In genomic region chr5:41418220-41419031, GRCh38 we compare ENCODE assay signal across 18 cellular contexts.
DNase-seq lines count a peak whose midpoint lies in the region; ATAC-seq and TF ChIP-seq lines count a peak whose summit lies in the region.
"Had no signal": no experiment of that assay in that cellular context is flagged by ENCODE, and none has a peak within 500 bp of the region (broad histone marks: within the 10 kb centered on the region; RNA-seq: fewer than 3 reads in every experiment).

No MANE protein-coding gene starts in this region.

- no peak overlapping the region for H4K91ac ChIP-seq in neuronal stem cell (ENCODE audit: low read depth, low read length, poor library complexity)

- H3F3A ChIP-seq in GM23338 (replicated peaks; ENCODE audit: low read depth), result no peaks in the 10 kb centered on the region

- H3K79me1 ChIP-seq in neuronal stem cell (ENCODE audit: low read depth, low read length), result no peaks in the 10 kb centered on the region

- no peaks in the 10 kb centered on the region for H4K20me1 ChIP-seq in GM23338 (replicated peaks; ENCODE audit: insufficient read depth)

- H3K9me3 ChIP-seq in SJSA1 (replicated peaks), result no peaks in the 10 kb centered on the region
- H3K9me3 ChIP-seq in neuronal stem cell (replicated peaks in 1 of 2; ENCODE audit: control insufficient read depth in 2 of 2, insufficient read depth in 1 of 2, low read depth in 1 of 2, low read length in 2 of 2), result no peaks in the 10 kb centered on the region
- H3K9me3 ChIP-seq: right lobe of liver had no signal

- TF ChIP-seq CTCF in GM23338 (conservative IDR thresholded peaks at IDR 0.05; ENCODE audit: low read depth in 2 of 2) (no peak), foreskin fibroblast (IDR thresholded peaks at IDR 0.05; ENCODE audit: low read depth, low read length) (no peak)

- H3K27ac ChIP-seq in GM23338 (ENCODE audit: low read depth) (no peak overlapping the region), SJSA1 (peak overlapping the region; percentile 8; the same call in 1 of the 2 replicates), neuronal stem cell (replicated peaks; ENCODE audit: low read length) (no peak overlapping the region)
- H3K27ac ChIP-seq: epithelial cell of prostate, right lobe of liver had no signal

- H3K14ac ChIP-seq in neuronal stem cell (ENCODE audit: low read length), result no peak overlapping the region

- WGBS in neuronal stem cell (ENCODE audit: extremely low coverage in 2 of 2, insufficient read length in 2 of 2, insufficient replicate concordance in 1 of 2), 2 donors, result no CpG with 5 or more reads among the region's 2 CpGs

- peak; percentile 57 for DNase-seq in GM23338 (ENCODE audit: low spot score)
- DNase-seq in SJSA1 (ENCODE audit: low read depth in 1 of 2, low spot score in 2 of 2), result peak in 1 of 2 experiments; percentile 34
- DNase-seq in foreskin fibroblast, result peak; percentile 24 to 65
- no peak for DNase-seq in neuronal stem cell (ENCODE audit: low spot score)
- DNase-seq in NCI-H1417 treated with DMSO at 0.1 percent for 48 hours (lab: John Stamatoyannopoulos, UW), result no peak
- no peak for DNase-seq in DMS79 treated with DMSO at 0.1 percent for 48 hours (lab: John Stamatoyannopoulos, UW)
- no peak for DNase-seq in NK-92 treated with Interleukin-12 subunit alpha and Interleukin-12 subunit beta, amount 100 ng/mL, for 24 hours (lab: John Stamatoyannopoulos, UW)
- DNase-seq: activated naive CD4-positive, alpha-beta T cell; CD8-positive, alpha-beta T cell; naive B cell; NCI-H146; NCI-H524 treated with DMSO at 0.1 percent for 48 hours; right lobe of liver; SHP77 treated with DMSO at 0.1 percent for 48 hours had no signal

- H3K36me3 ChIP-seq in GM23338 (ENCODE audit: insufficient read depth) (no peaks in the 10 kb centered on the region), SJSA1 (no peaks in the 10 kb centered on the region), neuronal stem cell (replicated peaks in 1 of 2; ENCODE audit: control insufficient read depth in 2 of 2, insufficient read depth in 2 of 2, low read length in 2 of 2) (no peaks in the 10 kb centered on the region)
- H3K36me3 ChIP-seq: right lobe of liver had no signal

- no peak overlapping the region for H2AK5ac ChIP-seq in neuronal stem cell (ENCODE audit: low read depth, low read length)

- no peak overlapping the region for H3K23ac ChIP-seq in neuronal stem cell (ENCODE audit: low read depth, low read length, poor library complexity)

- H4K8ac ChIP-seq in neuronal stem cell (ENCODE audit: low read depth, low read length), result no peak overlapping the region

- no peak overlapping the region for H2BK5ac ChIP-seq in neuronal stem cell (ENCODE audit: low read length)

- no peaks in the 10 kb centered on the region for H3K27me3 ChIP-seq in GM23338 (ENCODE audit: insufficient read depth)
- H3K27me3 ChIP-seq in SJSA1 (replicated peaks), result no peaks in the 10 kb centered on the region
- H3K27me3 ChIP-seq in neuronal stem cell (ENCODE audit: control insufficient read depth in 3 of 3, insufficient read depth in 3 of 3, low read depth in 1 of 3, low read length in 3 of 3), result no peaks in the 10 kb centered on the region

- H3K4me3 Mint-ChIP-seq in GM23338, result no peak overlapping the region
- H3K4me3 Mint-ChIP-seq: CD8-positive, alpha-beta T cell; naive B cell; stimulated activated naive CD8-positive, alpha-beta T cell treated with anti-CD3 and anti-CD28 coated beads, Interleukin-15, Interleukin-2, amounts not matched to agents 100 ng/mL and 50 ng/mL, for 24 hours had no signal

- peak; percentile 100 for ATAC-seq in GM23338
- no peak for ATAC-seq in GM18861 (IDR thresholded peaks at IDR 0.05; ENCODE audit: unreplicated experiment)
- ATAC-seq: CD8-positive, alpha-beta T cell; K562; right lobe of liver had no signal

- H2BK12ac ChIP-seq in neuronal stem cell (ENCODE audit: low read length), result no peak overlapping the region

- H3K9me3 Mint-ChIP-seq in GM23338, result no peaks in the 10 kb centered on the region
- H3K9me3 Mint-ChIP-seq: CD8-positive, alpha-beta T cell; stimulated activated naive CD8-positive, alpha-beta T cell treated with anti-CD3 and anti-CD28 coated beads, Interleukin-15, Interleukin-2, amounts not matched to agents 100 ng/mL and 50 ng/mL, for 24 hours had no signal

- no peak overlapping the region for H3K9ac ChIP-seq in neuronal stem cell (ENCODE audit: low read depth, low read length, poor library complexity)

- H3K4ac ChIP-seq in neuronal stem cell (ENCODE audit: low read length), result no peak overlapping the region

- H3K79me2 ChIP-seq in GM23338 (replicated peaks; ENCODE audit: insufficient read depth), result no peaks in the 10 kb centered on the region

- H3K4me2 ChIP-seq in GM23338, result no peak overlapping the region
- no peak overlapping the region for H3K4me2 ChIP-seq in neuronal stem cell (ENCODE audit: insufficient read depth, low read length, poor library complexity, severe bottlenecking)

- H3K27me3 Mint-ChIP-seq in GM23338 (ENCODE audit: insufficient read depth, low read depth, poor library complexity), result no peaks in the 10 kb centered on the region
- H3K27me3 Mint-ChIP-seq: naive B cell; stimulated activated naive CD8-positive, alpha-beta T cell treated with anti-CD3 and anti-CD28 coated beads, Interleukin-15, Interleukin-2, amounts not matched to agents 100 ng/mL and 50 ng/mL, for 24 hours had no signal

- H3K4me3 ChIP-seq in GM23338 (no peak overlapping the region), SJSA1 (no peak overlapping the region), foreskin fibroblast (ENCODE audit: low read depth in 1 of 2, low read length in 2 of 2) (no peak overlapping the region), neuronal stem cell (ENCODE audit: low read length in 2 of 2) (no peak overlapping the region)
- H3K4me3 ChIP-seq: K562, right lobe of liver had no signal

- no peak overlapping the region for H2BK15ac ChIP-seq in neuronal stem cell (ENCODE audit: low read length)

- peaks cover 12% of the 10 kb centered on the region for H3K4me1 ChIP-seq in GM23338 (ENCODE audit: insufficient read depth)
- H3K4me1 ChIP-seq in SJSA1 (replicated peaks), result peaks cover 34% of the 10 kb centered on the region
- H3K4me1 ChIP-seq in neuronal stem cell (ENCODE audit: control insufficient read depth in 2 of 2, insufficient read depth in 1 of 2, low read depth in 1 of 2, low read length in 2 of 2), result peaks cover 0 to 3% of the 10 kb centered on the region in 2 donors
- H3K4me1 ChIP-seq: right lobe of liver had no signal

- no peaks in the 10 kb centered on the region for H3K9me2 ChIP-seq in GM23338 (ENCODE audit: insufficient read depth)

- no peak overlapping the region for H2BK120ac ChIP-seq in neuronal stem cell (ENCODE audit: low read depth, low read length)

- no peaks in the 10 kb centered on the region for H3K36me3 Mint-ChIP-seq in GM23338 (ENCODE audit: low read depth)
- H3K36me3 Mint-ChIP-seq: CD8-positive, alpha-beta T cell; naive B cell had no signal

- peak overlapping the region; percentile 25 for H3K27ac Mint-ChIP-seq in GM23338
- H3K27ac Mint-ChIP-seq: CD8-positive, alpha-beta T cell; naive B cell; stimulated activated naive CD8-positive, alpha-beta T cell treated with anti-CD3 and anti-CD28 coated beads, Interleukin-15, Interleukin-2, amounts not matched to agents 100 ng/mL and 50 ng/mL, for 24 hours had no signal

- H3K18ac ChIP-seq in neuronal stem cell (ENCODE audit: low read length), result no peak overlapping the region

- peaks cover 14% of the 10 kb centered on the region for H3K4me1 Mint-ChIP-seq in GM23338
- H3K4me1 Mint-ChIP-seq: naive B cell had no signal

- H2AFZ ChIP-seq in GM23338, result no peak overlapping the region
- peak overlapping the region; percentile 45 for H2AFZ ChIP-seq in neuronal stem cell (ENCODE audit: low read length)

Comparison
In these comparisons a context has a peak if more than half of its experiments do, and no peak if none do; other contexts are left out.
1. DNase-seq: peak in GM23338 (single experiment) and foreskin fibroblast (2 of 2); none in neuronal stem cell (single experiment), NCI-H1417 treated with DMSO at 0.1 percent for 48 hours (single experiment), DMS79 treated with DMSO at 0.1 percent for 48 hours (single experiment) and NK-92 treated with Interleukin-12 subunit alpha and Interleukin-12 subunit beta, amount 100 ng/mL, for 24 hours (single experiment).